ENCODE assay signal across 25 cellular contexts in the genomic region with DNA sequence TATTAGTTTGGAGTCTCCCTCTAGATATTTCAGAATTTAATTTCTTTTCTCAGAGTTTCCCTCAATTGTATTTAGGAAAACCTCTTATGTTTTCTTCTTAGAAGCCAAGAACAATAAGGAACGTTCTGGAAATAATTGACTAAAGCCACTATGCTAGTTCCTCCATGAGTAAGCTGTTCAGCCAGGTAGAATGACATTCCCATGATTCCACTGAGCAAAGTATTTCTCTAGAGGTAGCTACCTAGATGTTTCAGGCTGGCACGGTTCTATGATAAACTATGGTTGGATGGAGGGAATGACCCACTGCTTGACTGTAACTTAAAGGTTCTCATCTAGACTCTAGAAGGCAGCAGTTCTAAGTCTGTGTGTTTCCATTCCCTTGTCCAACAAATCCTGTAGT.
"Had no signal": no experiment of that assay in that cellular context is flagged by ENCODE, and none has a peak within 500 bp of the region (broad histone marks: within the 10 kb centered on the region; RNA-seq: fewer than 3 reads in every experiment).

No MANE protein-coding gene starts in this region.

- H3K27ac ChIP-seq: adrenal gland, Peyer's patch, SJSA1 had no signal

- H3K4me2 ChIP-seq: SK-N-SH had no signal

- H3K27me3 ChIP-seq: adrenal gland, Peyer's patch, SJSA1 had no signal

- H3K9ac ChIP-seq: SK-N-SH had no signal

- DNase-seq: activated CD4-positive, alpha-beta T cell treated with anti-CD3 and anti-CD28 coated beads, Interleukin-2, amount 10 ng/mL, durations not matched to agents 24 days and 14 days; activated CD4-positive, alpha-beta T cell treated with anti-CD3 and anti-CD28 coated beads, Interleukin-2, amount 50 U/mL, for 48 hours; activated CD8-positive, alpha-beta memory T cell treated with anti-CD3 and anti-CD28 coated beads, Interleukin-2, amount 50 U/mL, for 4 hours; activated gamma-delta T cell treated with Interleukin-2 at 50 U/mL for 16 hours; activated naive CD4-positive, alpha-beta T cell treated with anti-CD3 and anti-CD28 coated beads for 36 hours; activated T-cell treated with anti-CD3 and anti-CD28 coated beads for 4 hours; activated T-cell treated with anti-CD3 and anti-CD28 coated beads, Interleukin-2, amount 50 U/mL, for 4 hours; adrenal gland; IMR-90; NCI-H1105 treated with DMSO at 0.1 percent for 48 hours; NCI-H1436; NCI-H1694; NCI-H1930; NCI-H2081 treated with DMSO at 0.1 percent for 48 hours; NCI-H226; NCI-H446 treated with DMSO at 0.1 percent for 48 hours; NCI-H524; NCI-H69; Peyer's patch; RPMI8226; SHP77 treated with DMSO at 0.1 percent for 48 hours; SK-N-SH had no signal

- H3K4me3 ChIP-seq: adrenal gland, K562, Peyer's patch, SJSA1 had no signal

- H3K9me3 ChIP-seq: adrenal gland, Peyer's patch, SJSA1, SK-N-SH had no signal

- H3K4me1 ChIP-seq: adrenal gland, Peyer's patch, SJSA1 had no signal

- H3K36me3 ChIP-seq: adrenal gland, Peyer's patch, SJSA1 had no signal

- H3K9me2 ChIP-seq: SK-N-SH had no signal

- ATAC-seq: activated naive CD4-positive, alpha-beta T cell treated with anti-CD3 and anti-CD28 coated beads, Interleukin-2, amount 50 U/mL, for 72 hours; activated T-cell treated with anti-CD3 and anti-CD28 coated beads, Interleukin-2, amount 50 U/mL, for 4 hours; K562 had no signal
